In the genomic region with DNA sequence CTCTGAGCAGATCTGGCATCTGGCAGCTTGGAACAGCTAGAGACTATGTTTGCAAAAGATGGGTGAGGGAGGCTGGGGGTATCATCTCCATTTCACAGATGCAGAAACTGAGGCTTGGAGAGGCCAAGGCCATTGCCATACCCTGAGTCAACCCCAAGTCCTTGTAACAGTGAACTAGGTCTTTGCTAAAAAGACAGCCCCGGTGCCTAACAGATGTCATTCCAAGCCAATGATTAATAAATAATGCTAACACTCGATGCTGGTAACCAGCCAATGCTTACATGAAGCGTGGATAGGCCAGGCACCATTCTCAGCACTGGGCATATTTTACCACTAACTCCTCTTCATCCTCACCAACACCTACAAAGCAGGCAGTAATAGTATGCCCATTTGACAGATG, we compare ENCODE assay signal across 14 cellular contexts.
A peak's percentile ranks its signal among the peaks of the same experiment; 100 is the strongest.
DNase-seq lines count a peak whose midpoint lies in the region; ATAC-seq and TF ChIP-seq lines count a peak whose summit lies in the region.
"Had no signal": no experiment of that assay in that cellular context is flagged by ENCODE, and none has a peak within 500 bp of the region (broad histone marks: within the 10 kb centered on the region; RNA-seq: fewer than 3 reads in every experiment).

No MANE protein-coding gene starts in this region.

- intact Hi-C loops in cardiac septum (cut with DNase I) (loop anchor here (1.0 to 2.0 kb wide), 2 partner anchors 25 to 49 kb away; no protein-coding TSS in a partner anchor), gastrocnemius medialis (cut with DNase I; ENCODE audit: low total_unique reads) (loop anchor here (2.0 to 10.0 kb wide), 3 partner anchors 81 to 377 kb away; partner anchors contain the start of gene MN1), adrenal gland (cut with DNase I) (no loop called here)

- in situ Hi-C loops in gastrocnemius medialis (cut with MboI; ENCODE audit: low sequenced_read_pairs in 4 of 4), result loop anchor here in 2 of 4 donors (10.0 to 25.0 kb wide), 2 partner anchors 147 to 150 kb away; no protein-coding TSS in a partner anchor

- H3K27me3 ChIP-seq in cardiac muscle cell, result no peaks in the 10 kb centered on the region
- no peaks in the 10 kb centered on the region for H3K27me3 ChIP-seq in WERI-Rb-1 (ENCODE audit: insufficient read depth, low read depth, severe bottlenecking)
- H3K27me3 ChIP-seq in gastrocnemius medialis, result no peaks in the 10 kb centered on the region
- no peaks in the 10 kb centered on the region for H3K27me3 ChIP-seq in adrenal gland

- H3K36me3 ChIP-seq in cardiac muscle cell (no peaks in the 10 kb centered on the region), WERI-Rb-1 (no peaks in the 10 kb centered on the region), gastrocnemius medialis (no peaks in the 10 kb centered on the region), adrenal gland (replicated peaks in 1 of 2) (no peaks in the 10 kb centered on the region)
- H3K36me3 ChIP-seq: thyroid gland had no signal

- ATAC-seq in gastrocnemius medialis (no peak), HG02588 (IDR thresholded peaks at IDR 0.05; ENCODE audit: unreplicated experiment) (no peak), HG03457 (IDR thresholded peaks at IDR 0.05; ENCODE audit: unreplicated experiment) (no peak)
- ATAC-seq: natural killer cell had no signal

- TF ChIP-seq POLR2A in gastrocnemius medialis (IDR thresholded peaks at IDR 0.05) (no peak), adrenal gland (IDR thresholded peaks at IDR 0.05) (no peak)

- TF ChIP-seq CTCF in cardiac muscle cell (IDR thresholded peaks at IDR 0.05; ENCODE audit: low read depth, low read length) (no peak), WERI-Rb-1 (IDR thresholded peaks at IDR 0.05; ENCODE audit: low read depth, low read length) (no peak), fibroblast of the aortic adventitia (IDR thresholded peaks at IDR 0.05; ENCODE audit: insufficient read depth, low read length) (no peak), gastrocnemius medialis (IDR thresholded peaks at IDR 0.05 in 4 of 5, conservative IDR thresholded peaks at IDR 0.05 in 1 of 5) (no peak), adrenal gland (IDR thresholded peaks at IDR 0.05) (no peak)

- peaks cover 40% of the 10 kb centered on the region for H3K4me1 ChIP-seq in cardiac muscle cell (ENCODE audit: low read depth)
- H3K4me1 ChIP-seq in gastrocnemius medialis, result peaks cover 56 to 62% of the 10 kb centered on the region in 2 donors
- H3K4me1 ChIP-seq in adrenal gland (replicated peaks in 1 of 2), result no peaks in the 10 kb centered on the region
- H3K4me1 ChIP-seq: thyroid gland had no signal

- DNase-seq in cardiac muscle cell (ENCODE audit: low read depth in 1 of 2, low spot score in 1 of 2) (peak in 1 of 2 donors; percentile 23), cardiac septum (ENCODE audit: low spot score) (no peak), WERI-Rb-1 (no peak), fibroblast of the aortic adventitia (ENCODE audit: low read depth) (peak; percentile 41), gastrocnemius medialis (no peak), adrenal gland (no peak)
- DNase-seq: activated CD8-positive, alpha-beta memory T cell treated with anti-CD3 and anti-CD28 coated beads, Interleukin-2, amount 50 U/mL, for 4 hours; activated naive CD4-positive, alpha-beta T cell treated with anti-CD3 and anti-CD28 coated beads, Interleukin-2, amount 10 ng/mL, durations not matched to agents 7 days and 5 days; natural killer cell; NCI-H1694 treated with DMSO at 0.1 percent for 48 hours; T-helper 2 cell; thyroid gland had no signal

- H3K9me3 ChIP-seq in cardiac muscle cell (ENCODE audit: low read depth) (no peaks in the 10 kb centered on the region), WERI-Rb-1 (ENCODE audit: severe bottlenecking) (no peaks in the 10 kb centered on the region), gastrocnemius medialis (no peaks in the 10 kb centered on the region), adrenal gland (replicated peaks in 1 of 3) (no peaks in the 10 kb centered on the region)
- H3K9me3 ChIP-seq: thyroid gland had no signal

- H3K4me3 ChIP-seq in cardiac muscle cell, result no peak overlapping the region
- H3K4me3 ChIP-seq in WERI-Rb-1 (ENCODE audit: low read depth, low read length), result no peak overlapping the region
- no peak overlapping the region for H3K4me3 ChIP-seq in fibroblast of the aortic adventitia (ENCODE audit: low read depth, low read length)
- H3K4me3 ChIP-seq in gastrocnemius medialis, result no peak overlapping the region
- no peak overlapping the region for H3K4me3 ChIP-seq in adrenal gland
- H3K4me3 ChIP-seq: thyroid gland had no signal

- H3K27ac ChIP-seq in cardiac muscle cell (peak overlapping the region; percentile 50), WERI-Rb-1 (peak overlapping the region; percentile 55), gastrocnemius medialis (peak overlapping the region; percentile 93 to 98 (median 96)), adrenal gland (no peak overlapping the region)
- H3K27ac ChIP-seq: thyroid gland had no signal

- 49 to 71% (median 65%) methylated on average over 3 of the region's 3 CpGs for WGBS in adrenal gland, 4 donors

Comparison
In these comparisons a context has a peak if more than half of its experiments do, and no peak if none do; other contexts are left out.
1. H3K27ac ChIP-seq: peak in cardiac muscle cell (single experiment), WERI-Rb-1 (single experiment) and gastrocnemius medialis (4 of 4); none in adrenal gland (0 of 5).
2. intact Hi-C loops: an anchor here in cardiac septum (1.0 to 2.0 kb wide) and gastrocnemius medialis (2.0 to 10.0 kb wide); none called in adrenal gland.